In the genomic region with DNA sequence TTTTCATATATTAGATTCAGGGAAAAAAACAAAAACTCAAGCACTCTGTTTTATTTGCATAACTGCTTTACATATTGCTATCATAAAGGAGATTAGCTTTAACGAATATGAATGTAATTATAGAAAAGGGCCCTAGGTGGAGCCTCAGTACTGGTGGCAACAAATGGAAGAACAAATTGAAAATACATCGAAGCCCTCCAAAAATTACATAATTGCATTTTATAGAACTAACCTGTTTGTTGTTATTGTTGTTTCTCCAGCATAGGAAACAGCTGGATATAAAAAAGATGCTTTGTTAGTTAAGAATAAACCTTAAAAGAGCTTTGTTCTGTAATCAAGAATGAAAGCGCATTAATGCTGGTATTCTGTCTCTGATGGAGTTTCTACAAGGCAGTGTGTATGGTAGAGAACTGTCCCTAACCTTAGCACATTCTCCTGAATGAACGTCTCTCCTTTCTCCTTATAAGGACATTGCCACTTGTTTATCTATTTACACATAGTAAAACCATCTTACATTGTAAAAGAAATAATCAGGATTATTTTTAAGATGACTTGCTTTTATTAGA, we compare ENCODE assay signal across 9 cellular contexts. TPM values are rescaled to one million over a fixed set of nuclear protein-coding genes. Genes with fewer than 3 reads are reported as not detected.
A peak's percentile ranks its signal among the peaks of the same experiment; 100 is the strongest.
DNase-seq lines count a peak whose midpoint lies in the region; ATAC-seq, FAIRE-seq and TF ChIP-seq lines count a peak whose summit lies in the region.
"Had no signal": no experiment of that assay in that cellular context is flagged by ENCODE, and none has a peak within 500 bp of the region (broad histone marks: within the 10 kb centered on the region; RNA-seq: fewer than 3 reads in every experiment).

No MANE protein-coding gene starts in this region.

- TF ChIP-seq CTCF in epithelial cell of esophagus (IDR thresholded peaks at IDR 0.05; ENCODE audit: insufficient read depth, low read depth, low read length, missing control alignments) (peak; percentile 77), neural cell (IDR thresholded peaks at IDR 0.05; ENCODE audit: poor library complexity, severe bottlenecking) (peak; percentile 71)

- H2AFZ ChIP-seq in neural cell (ENCODE audit: low read depth, low read length), result no peak overlapping the region

- no peaks in the 10 kb centered on the region for H3K4me1 Mint-ChIP-seq in activated CD4-positive, alpha-beta T cell treated with anti-CD3 and anti-CD28 coated beads for 36 hours

- no peak overlapping the region for H3K4me2 ChIP-seq in neural cell (ENCODE audit: low read length)

- no peaks in the 10 kb centered on the region for H3F3A ChIP-seq in neural cell (ENCODE audit: insufficient read depth, low read length, poor library complexity, severe bottlenecking)

- H3K36me3 Mint-ChIP-seq in activated CD4-positive, alpha-beta T cell treated with anti-CD3 and anti-CD28 coated beads for 36 hours (ENCODE audit: low read depth), result no peaks in the 10 kb centered on the region

- intact Hi-C loops in activated CD4-positive, alpha-beta T cell treated with anti-CD3 and anti-CD28 coated beads for 36 hours (cut with DNase I, micrococcal nuclease), result loop anchor here (1.0 to 10.0 kb wide), 5 partner anchors 101 to 298 kb away; no protein-coding TSS in a partner anchor

- H3K9me3 ChIP-seq in neural cell (ENCODE audit: low read length), result no peaks in the 10 kb centered on the region

- no peaks in the 10 kb centered on the region for H3K79me2 ChIP-seq in neural cell (replicated peaks; ENCODE audit: insufficient read depth, low read length)

- no peaks in the 10 kb centered on the region for H3K27me3 Mint-ChIP-seq in activated CD4-positive, alpha-beta T cell treated with anti-CD3 and anti-CD28 coated beads for 36 hours

- ATAC-seq in GM21526 (IDR thresholded peaks at IDR 0.05; ENCODE audit: low FRiP score, unreplicated experiment), result peak; percentile 86
- ATAC-seq in activated CD4-positive, alpha-beta T cell treated with anti-CD3 and anti-CD28 coated beads for 36 hours, result no peak

- H3K4me3 ChIP-seq in epithelial cell of esophagus (ENCODE audit: low read length) (peak overlapping the region; percentile 2), neural cell (ENCODE audit: low read length) (no peak overlapping the region), H7 (ENCODE audit: insufficient read depth, low read depth, low read length) (no peak overlapping the region)

- TF ChIP-seq RAD21 in Ishikawa (IDR thresholded peaks at IDR 0.05; ENCODE audit: low read depth) (peak; percentile 75), neural cell (conservative IDR thresholded peaks at IDR 0.05) (peak; percentile 76)

- no peak overlapping the region for H3K27ac Mint-ChIP-seq in activated CD4-positive, alpha-beta T cell treated with anti-CD3 and anti-CD28 coated beads for 36 hours
- H3K27ac Mint-ChIP-seq: activated T-cell treated with anti-CD3 and anti-CD28 coated beads, Interleukin-2, amount 50 U/mL, for 72 hours had no signal

- FAIRE-seq in RCC 7860 (lab: Jason Lieb, UNC), result peak; percentile 24

- TF ChIP-seq EP300 in Ishikawa (IDR thresholded peaks at IDR 0.05; ENCODE audit: borderline replicate concordance), result no peak
- no peak for TF ChIP-seq EP300 in neural cell (conservative IDR thresholded peaks at IDR 0.05; ENCODE audit: poor library complexity, severe bottlenecking)

- H3K9me2 ChIP-seq in neural cell (ENCODE audit: insufficient read depth, low read length), result no peaks in the 10 kb centered on the region

- CTCF ChIA-PET in activated CD4-positive, alpha-beta T cell treated with anti-CD3 and anti-CD28 coated beads for 36 hours (lab: Charles Lee), result interaction anchor here (0.7 to 1.6 kb wide), 13 partner anchors 10 to 297 kb away, joined by 3 to 7 read pairs (median 4); no protein-coding TSS in a partner anchor

- peak; percentile 39 for DNase-seq in EH (ENCODE audit: low read depth)
- no peak for DNase-seq in RCC 7860 (ENCODE audit: low spot score)
- DNase-seq in epithelial cell of esophagus (ENCODE audit: low read depth), result peak; percentile 57
- no peak for DNase-seq in activated CD4-positive, alpha-beta T cell treated with anti-CD3 and anti-CD28 coated beads for 36 hours
- no peak for DNase-seq in H7

- POLR2A ChIA-PET in activated CD4-positive, alpha-beta T cell treated with anti-CD3 and anti-CD28 coated beads for 36 hours (lab: Charles Lee), result no interaction called here

- H3K27ac ChIP-seq in neural cell (ENCODE audit: low read length), result no peak overlapping the region

- H3K36me3 ChIP-seq in neural cell (ENCODE audit: insufficient read depth, low read length), result no peaks in the 10 kb centered on the region
- no peaks in the 10 kb centered on the region for H3K36me3 ChIP-seq in H7 (replicated peaks; ENCODE audit: control insufficient read depth, insufficient read depth, low read length)

- no peak overlapping the region for H3K4me3 Mint-ChIP-seq in activated CD4-positive, alpha-beta T cell treated with anti-CD3 and anti-CD28 coated beads for 36 hours

- H4K20me1 ChIP-seq in neural cell (ENCODE audit: insufficient read depth), result no peaks in the 10 kb centered on the region

- no peaks in the 10 kb centered on the region for H3K9me3 Mint-ChIP-seq in activated CD4-positive, alpha-beta T cell treated with anti-CD3 and anti-CD28 coated beads for 36 hours (ENCODE audit: low read depth)
- H3K9me3 Mint-ChIP-seq: activated T-cell treated with anti-CD3 and anti-CD28 coated beads, Interleukin-2, amount 50 U/mL, for 72 hours had no signal

- no peak overlapping the region for H3K9ac ChIP-seq in neural cell (ENCODE audit: low read length)

- H3K27me3 ChIP-seq in neural cell (ENCODE audit: insufficient read depth, low read depth, low read length) (no peaks in the 10 kb centered on the region), H7 (ENCODE audit: control insufficient read depth, insufficient read depth, low read length) (no peaks in the 10 kb centered on the region)

TF ChIP-seq in Ishikawa, 13 proteins besides CTCF, POLR2A, EP300 and RAD21:
- TF ChIP-seq TEAD4 (IDR thresholded peaks at IDR 0.05) (no peak), EGR1 (IDR thresholded peaks at IDR 0.05) (no peak), YY1 (IDR thresholded peaks at IDR 0.05; ENCODE audit: low read depth) (no peak)
- TF ChIP-seq, protein P1, sequence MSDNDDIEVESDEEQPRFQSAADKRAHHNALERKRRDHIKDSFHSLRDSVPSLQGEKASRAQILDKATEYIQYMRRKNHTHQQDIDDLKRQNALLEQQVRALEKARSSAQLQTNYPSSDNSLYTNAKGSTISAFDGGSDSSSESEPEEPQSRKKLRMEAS (IDR thresholded peaks at IDR 0.05), result no peak
- TF ChIP-seq, protein P2, sequence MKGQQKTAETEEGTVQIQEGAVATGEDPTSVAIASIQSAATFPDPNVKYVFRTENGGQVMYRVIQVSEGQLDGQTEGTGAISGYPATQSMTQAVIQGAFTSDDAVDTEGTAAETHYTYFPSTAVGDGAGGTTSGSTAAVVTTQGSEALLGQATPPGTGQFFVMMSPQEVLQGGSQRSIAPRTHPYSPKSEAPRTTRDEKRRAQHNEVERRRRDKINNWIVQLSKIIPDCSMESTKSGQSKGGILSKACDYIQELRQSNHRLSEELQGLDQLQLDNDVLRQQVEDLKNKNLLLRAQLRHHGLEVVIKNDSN (IDR thresholded peaks at IDR 0.05), result no peak

TF ChIP-seq in neural cell, 6 proteins besides CTCF, POLR2A, EP300 and RAD21:
- no peak for TF ChIP-seq POLR2AphosphoS5 (IDR thresholded peaks at IDR 0.05)
- TF ChIP-seq SMC3 (conservative IDR thresholded peaks at IDR 0.05; ENCODE audit: poor library complexity), result peak; percentile 73

RNA-seq across cellular contexts. Expression of a gene that starts 33.7 kb away (rescaled TPM):
- 11.5 and 13.2 TPM in 2 replicates for polyA plus RNA-seq in neural cell
- 30.4 and 35.1 TPM in 2 replicates for polyA minus RNA-seq in neural cell
- under 1 TPM; 0.25 to 0.32 TPM for total RNA-seq in activated CD4-positive, alpha-beta T cell treated with anti-CD3 and anti-CD28 coated beads for 36 hours
- total RNA-seq in H7 (2014; rRNA removed; shearing (Covaris generic)), result 2.3 and 4.7 TPM in 2 replicates

Comparison
In these comparisons a context has a peak if more than half of its experiments do, and no peak if none do; other contexts are left out.
1. DNase-seq: peak in EH (single experiment) and epithelial cell of esophagus (single experiment); none in RCC 7860 (single experiment), activated CD4-positive, alpha-beta T cell treated with anti-CD3 and anti-CD28 coated beads for 36 hours (single experiment) and H7 (single experiment).